10 cellular contexts compared by ENCODE assay signal in genomic region chr10:81108516-81109199, GRCh38.
DNase-seq lines count a peak whose midpoint lies in the region; ATAC-seq and TF ChIP-seq lines count a peak whose summit lies in the region.
"Had no signal": no experiment of that assay in that cellular context is flagged by ENCODE, and none has a peak within 500 bp of the region (broad histone marks: within the 10 kb centered on the region; RNA-seq: fewer than 3 reads in every experiment).

No MANE protein-coding gene starts in this region.

- peak; percentile 84 for ATAC-seq in GM21515 (IDR thresholded peaks at IDR 0.05; ENCODE audit: unreplicated experiment)
- peak; percentile 83 for ATAC-seq in HG03354 (IDR thresholded peaks at IDR 0.05; ENCODE audit: poor library complexity, severe bottlenecking, unreplicated experiment)
- ATAC-seq in natural killer cell treated with Interleukin-12 subunit alpha and Interleukin-12 subunit beta and Interleukin-15 and Interleukin-18, amount 100 ng/mL, for 72 hours = no peak

- H3K27ac Mint-ChIP-seq in endodermal cell = peak overlapping the region; percentile 31
- no peak overlapping the region for H3K27ac Mint-ChIP-seq in activated naive CD8-positive, alpha-beta T cell treated with anti-CD3 and anti-CD28 coated beads for 36 hours
- no peak overlapping the region for H3K27ac Mint-ChIP-seq in natural killer cell treated with Interleukin-12 subunit alpha and Interleukin-12 subunit beta and Interleukin-15 and Interleukin-18, amount 100 ng/mL, for 72 hours

- in situ Hi-C loops in GM13977 (cut with MboI; ENCODE audit: low pct_unique_long_range_greater_than_20kb, low sequenced_read_pairs, unreplicated experiment) = no loop called here

- WGBS in endodermal cell (ENCODE audit: insufficient coverage in 1 of 2, insufficient read length in 1 of 2), 2 experiments = 89 to 100% methylated on average over 2 to 3 of the region's 3 CpGs

- H3K36me3 ChIP-seq in endodermal cell (ENCODE audit: control insufficient read depth, insufficient read depth, low read length) (no peaks in the 10 kb centered on the region), breast epithelium (no peaks in the 10 kb centered on the region)
- H3K36me3 ChIP-seq: cardiac muscle cell, WERI-Rb-1 had no signal

- H3K4me3 Mint-ChIP-seq in endodermal cell = no peak overlapping the region
- no peak overlapping the region for H3K4me3 Mint-ChIP-seq in activated naive CD8-positive, alpha-beta T cell treated with anti-CD3 and anti-CD28 coated beads for 36 hours
- no peak overlapping the region for H3K4me3 Mint-ChIP-seq in natural killer cell treated with Interleukin-12 subunit alpha and Interleukin-12 subunit beta and Interleukin-15 and Interleukin-18, amount 100 ng/mL, for 72 hours

- intact Hi-C loops in breast epithelium (cut with DNase I; ENCODE audit: low total_unique reads) = no loop called here

- peaks cover 1% of the 10 kb centered on the region for H3K9me3 Mint-ChIP-seq in endodermal cell
- H3K9me3 Mint-ChIP-seq in activated naive CD8-positive, alpha-beta T cell treated with anti-CD3 and anti-CD28 coated beads for 36 hours = no peaks in the 10 kb centered on the region
- no peaks in the 10 kb centered on the region for H3K9me3 Mint-ChIP-seq in natural killer cell treated with Interleukin-12 subunit alpha and Interleukin-12 subunit beta and Interleukin-15 and Interleukin-18, amount 100 ng/mL, for 72 hours

- H3K36me3 Mint-ChIP-seq in endodermal cell (ENCODE audit: low read depth) = no peaks in the 10 kb centered on the region
- no peaks in the 10 kb centered on the region for H3K36me3 Mint-ChIP-seq in activated naive CD8-positive, alpha-beta T cell treated with anti-CD3 and anti-CD28 coated beads for 36 hours
- no peaks in the 10 kb centered on the region for H3K36me3 Mint-ChIP-seq in natural killer cell treated with Interleukin-12 subunit alpha and Interleukin-12 subunit beta and Interleukin-15 and Interleukin-18, amount 100 ng/mL, for 72 hours

- H3K27me3 ChIP-seq in endodermal cell (ENCODE audit: control insufficient read depth, insufficient read depth, low read length, poor library complexity, severe bottlenecking) (no peaks in the 10 kb centered on the region), breast epithelium (no peaks in the 10 kb centered on the region)
- H3K27me3 ChIP-seq: cardiac muscle cell had no signal

- H3K27ac ChIP-seq in endodermal cell (ENCODE audit: low read depth, low read length) = no peak overlapping the region
- no peak overlapping the region for H3K27ac ChIP-seq in breast epithelium
- H3K27ac ChIP-seq: cardiac muscle cell, WERI-Rb-1 had no signal

- H3K4me3 ChIP-seq in endodermal cell (ENCODE audit: low read length) = no peak overlapping the region
- H3K4me3 ChIP-seq in breast epithelium = no peak overlapping the region
- H3K4me3 ChIP-seq: cardiac muscle cell had no signal

- H3K4me1 Mint-ChIP-seq in endodermal cell = peaks cover 5% of the 10 kb centered on the region
- no peaks in the 10 kb centered on the region for H3K4me1 Mint-ChIP-seq in activated naive CD8-positive, alpha-beta T cell treated with anti-CD3 and anti-CD28 coated beads for 36 hours
- H3K4me1 Mint-ChIP-seq in natural killer cell treated with Interleukin-12 subunit alpha and Interleukin-12 subunit beta and Interleukin-15 and Interleukin-18, amount 100 ng/mL, for 72 hours (ENCODE audit: low read depth in 2 of 2) = no peaks in the 10 kb centered on the region

- H3K4me1 ChIP-seq in endodermal cell (ENCODE audit: control insufficient read depth, insufficient read depth, low read length) = no peaks in the 10 kb centered on the region
- H3K4me1 ChIP-seq in breast epithelium = no peaks in the 10 kb centered on the region

- H3K27me3 Mint-ChIP-seq in endodermal cell (ENCODE audit: insufficient read depth) = no peaks in the 10 kb centered on the region
- no peaks in the 10 kb centered on the region for H3K27me3 Mint-ChIP-seq in activated naive CD8-positive, alpha-beta T cell treated with anti-CD3 and anti-CD28 coated beads for 36 hours
- no peaks in the 10 kb centered on the region for H3K27me3 Mint-ChIP-seq in natural killer cell treated with Interleukin-12 subunit alpha and Interleukin-12 subunit beta and Interleukin-15 and Interleukin-18, amount 100 ng/mL, for 72 hours

- DNase-seq in GM13977 (ENCODE audit: low spot score) = peak; percentile 40
- DNase-seq in endodermal cell = no peak
- no peak for DNase-seq in activated naive CD8-positive, alpha-beta T cell treated with anti-CD3 and anti-CD28 coated beads for 36 hours
- no peak for DNase-seq in NCI-H510A (lab: John Stamatoyannopoulos, UW)
- DNase-seq in breast epithelium (ENCODE audit: low spot score in 2 of 2) = no peak
- no peak for DNase-seq in natural killer cell treated with Interleukin-12 subunit alpha and Interleukin-12 subunit beta and Interleukin-15 and Interleukin-18, amount 100 ng/mL, for 72 hours (ENCODE audit: low spot score)
- DNase-seq: WERI-Rb-1 had no signal

- no peak for TF ChIP-seq CTCF in GM13977 (IDR thresholded peaks at IDR 0.05; ENCODE audit: extremely low read depth, insufficient read depth, missing control alignments)
- no peak for TF ChIP-seq CTCF in endodermal cell (conservative IDR thresholded peaks at IDR 0.05)
- no peak for TF ChIP-seq CTCF in breast epithelium (IDR thresholded peaks at IDR 0.05)

- no peak overlapping the region for H3K9ac ChIP-seq in endodermal cell (ENCODE audit: extremely low read depth, low read length, poor library complexity, severe bottlenecking)

- H3K9me3 ChIP-seq in endodermal cell (ENCODE audit: control insufficient read depth, low read length) (no peaks in the 10 kb centered on the region), breast epithelium (no peaks in the 10 kb centered on the region)

- no peak for TF ChIP-seq POLR2A in breast epithelium (IDR thresholded peaks at IDR 0.05)

Comparison
In these comparisons a context has a peak if more than half of its experiments do, and no peak if none do; other contexts are left out.
1. ATAC-seq: peak in GM21515 (single experiment) and HG03354 (single experiment); none in natural killer cell treated with Interleukin-12 subunit alpha and Interleukin-12 subunit beta and Interleukin-15 and Interleukin-18, amount 100 ng/mL, for 72 hours (0 of 2).